8 cellular contexts compared by ENCODE assay signal in genomic region chr12:110582286-110583136, GRCh38. TPM values are rescaled to one million over a fixed set of nuclear protein-coding genes. Genes with fewer than 3 reads are reported as not detected.
A peak's percentile ranks its signal among the peaks of the same experiment; 100 is the strongest.
DNase-seq lines count a peak whose midpoint lies in the region; ATAC-seq and TF ChIP-seq lines count a peak whose summit lies in the region.

No MANE protein-coding gene starts in this region.

- WGBS in gastroesophageal sphincter (ENCODE audit: low coverage in 1 of 2), 2 donors: 0% methylated on average over 1 of the region's 104 CpGs; no CpG with 5 or more reads in 1 of the 2 donors

- H3K27ac ChIP-seq in Panc1 (ENCODE audit: low read length) (peak overlapping the region; percentile 72), gastroesophageal sphincter (peak overlapping the region; percentile 39 to 97 (median 95))

- BruUV-seq in Panc1 (replicated peaks; lab: Mats Ljungman, UMichigan): no TSS peak

- H3K4me1 ChIP-seq in Panc1 (ENCODE audit: control insufficient read depth, insufficient read depth, low read length) (peaks cover 27% of the 10 kb centered on the region), gastroesophageal sphincter (peaks cover 2 to 76% (median 23%) of the 10 kb centered on the region in 3 donors)

- H3K27me3 ChIP-seq in Panc1 (ENCODE audit: control insufficient read depth, insufficient read depth, low read length) (no peaks in the 10 kb centered on the region), gastroesophageal sphincter (no peaks in the 10 kb centered on the region)

- peak; percentile 9 for ATAC-seq in GM18508 (IDR thresholded peaks at IDR 0.05; ENCODE audit: insufficient read depth, unreplicated experiment)
- ATAC-seq in HG02981 (IDR thresholded peaks at IDR 0.05; ENCODE audit: unreplicated experiment): peak; percentile 33
- peak; percentile 72 for ATAC-seq in Panc1
- ATAC-seq in gastroesophageal sphincter: peak; percentile 64

- H3K36me3 ChIP-seq in Panc1 (ENCODE audit: control insufficient read depth, insufficient read depth, low read length) (no peaks in the 10 kb centered on the region; the same call in 1 of the 2 replicates), gastroesophageal sphincter (no peaks in the 10 kb centered on the region)

- TF ChIP-seq EP300 in gastroesophageal sphincter (IDR thresholded peaks at IDR 0.05): no peak

- POLR2A ChIA-PET in Panc1 (lab: Charles Lee): no interaction called here

- in situ Hi-C loops in ACHN (cut with HindIII; ENCODE audit: low pct_ligation_motif_present, low pct_unique_long_range_greater_than_20kb, low sequenced_read_pairs) (no loop called here), Panc1 (cut with HindIII; ENCODE audit: low pct_unique_long_range_greater_than_20kb, low sequenced_read_pairs) (no loop called here)

- intact Hi-C loops in Panc1 (cut with micrococcal nuclease; ENCODE audit: unreplicated experiment): no loop called here

- H3K9me3 ChIP-seq in Panc1 (ENCODE audit: control insufficient read depth, insufficient read depth, low read depth, low read length) (no peaks in the 10 kb centered on the region), gastroesophageal sphincter (no peaks in the 10 kb centered on the region)

- H3K4me3 ChIP-seq in Panc1 (ENCODE audit: low read depth in 2 of 2, low read length in 2 of 2) (peak overlapping the region; percentile 77 to 89), gastroesophageal sphincter (peak overlapping the region; percentile 68 to 90)

- TF ChIP-seq CTCF in Panc1 (IDR thresholded peaks at IDR 0.05) (no peak), gastroesophageal sphincter (IDR thresholded peaks at IDR 0.05) (peak in 1 of 4 experiments; percentile 1)

- CTCF ChIA-PET in Panc1 (lab: Charles Lee): no interaction called here

- TF ChIP-seq POLR2A in gastroesophageal sphincter (IDR thresholded peaks at IDR 0.05): no peak

- DNase-seq in ACHN (peak; percentile 65), Panc1 (ENCODE audit: low read depth, low spot score) (no peak), activated gamma-delta T cell (lab: John Stamatoyannopoulos, UW) (peak; percentile 74), occipital lobe (lab: John Stamatoyannopoulos, UW) (peak; percentile 44), superior temporal gyrus (ENCODE audit: extremely low spot score) (peak; percentile 52)

RNA-seq across cellular contexts. Expression of gene PPTC7, which starts 0.6 kb away (rescaled TPM):
- total RNA-seq in Panc1 (2021; ENCODE audit: unreplicated experiment) (18.4 TPM), gastroesophageal sphincter (10 to 100 TPM; 37.5 to 48.6 (median 41.9) TPM), occipital lobe (10.3 TPM)
- 8.0 TPM for polyA plus RNA-seq in Panc1 (2012; ENCODE audit: insufficient read length)

RNA-seq across cellular contexts. Expression of gene TCTN1, which starts 31.4 kb away (rescaled TPM):
- total RNA-seq in Panc1 (2021; ENCODE audit: unreplicated experiment): 28.5 TPM
- polyA plus RNA-seq in Panc1 (2012; ENCODE audit: insufficient read length): 22.4 TPM
- total RNA-seq in gastroesophageal sphincter: 10 to 100 TPM; 19.4 to 32.5 (median 30.5) TPM
- total RNA-seq in occipital lobe: 38.1 TPM

Comparison
In these comparisons a context has a peak if more than half of its experiments do, and no peak if none do; other contexts are left out.
1. ATAC-seq: peak in every context shown above with its lines; median percentile 72 in Panc1; 64 in gastroesophageal sphincter; 33 in HG02981; 9 in GM18508.